In the genomic region with DNA sequence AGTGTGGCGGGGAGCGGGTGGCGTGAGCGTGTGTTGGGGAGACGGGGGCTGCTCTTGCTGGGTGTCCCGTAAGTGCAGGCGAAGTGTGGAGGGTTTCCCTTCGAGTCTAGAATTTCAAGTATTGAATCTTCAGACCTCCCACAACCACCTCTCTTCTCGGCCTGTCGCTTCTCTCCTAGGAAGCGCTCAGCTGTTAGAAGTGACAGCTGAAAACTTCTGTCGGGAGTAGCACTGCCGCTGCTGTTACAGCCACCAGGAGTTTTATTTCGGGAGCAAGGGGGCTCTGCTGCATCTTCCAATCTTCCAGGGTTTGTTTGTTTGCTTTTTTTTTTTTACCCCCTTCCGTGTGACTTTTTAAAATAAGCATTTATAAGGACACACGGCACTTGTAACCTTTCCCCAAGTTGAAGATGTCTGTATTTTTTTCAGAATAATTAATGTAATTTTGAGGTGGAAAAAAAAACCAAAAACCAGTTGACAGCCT, we compare ENCODE assay signal across 8 cellular contexts. TPM values are rescaled to one million over a fixed set of nuclear protein-coding genes. Genes with fewer than 3 reads are reported as not detected.
DNase-seq lines count a peak whose midpoint lies in the region; ATAC-seq, FAIRE-seq and TF ChIP-seq lines count a peak whose summit lies in the region.

No MANE protein-coding gene starts in this region.

- H3K27me3 Mint-ChIP-seq in CD4-positive, alpha-beta memory T cell, result no peaks in the 10 kb centered on the region

- WGBS in HepG2 (ENCODE audit: low lambda C conversion rate), result under 1% methylated on average over 9 of the region's 16 CpGs
- WGBS in thyroid gland, 2 donors, result 0 to 1% methylated on average over 12 to 16 of the region's 16 CpGs

- peak overlapping the region; percentile 55 to 83 for H3K4me3 ChIP-seq in CD4-positive, alpha-beta memory T cell (ENCODE audit: low read length in 2 of 2)
- H3K4me3 ChIP-seq in NT2/D1 (ENCODE audit: insufficient read length, low read depth) (peak overlapping the region; percentile 78), bronchial epithelial cell (ENCODE audit: low read depth, low read length) (peak overlapping the region; percentile 74), HepG2 (replicated peaks in 1 of 3; ENCODE audit: insufficient read depth in 1 of 3, low read depth in 2 of 3, low read length in 3 of 3) (peak overlapping the region; percentile 64 to 98 (median 86)), thyroid gland (replicated peaks in 1 of 3) (peak overlapping the region; percentile 25 to 96 (median 87))

- BruUV-seq in HepG2 (replicated peaks; lab: Mats Ljungman, UMichigan), result no TSS peak

- no peak for TF ChIP-seq RAD21 in HepG2 (CRISPR knock-in tag; IDR thresholded peaks at IDR 0.05)

- no peaks in the 10 kb centered on the region for H3K27me3 ChIP-seq in CD4-positive, alpha-beta memory T cell (ENCODE audit: insufficient read depth, low read length)
- no peaks in the 10 kb centered on the region for H3K27me3 ChIP-seq in NT2/D1 (ENCODE audit: insufficient read depth, insufficient read length)
- no peaks in the 10 kb centered on the region for H3K27me3 ChIP-seq in bronchial epithelial cell (ENCODE audit: control insufficient read depth, insufficient read depth, low read length)
- H3K27me3 ChIP-seq in HepG2 (ENCODE audit: control insufficient read depth in 1 of 2, insufficient read depth in 2 of 2, low read length in 2 of 2), result no peaks in the 10 kb centered on the region; a peak in 1 of 5 replicates
- no peaks in the 10 kb centered on the region for H3K27me3 ChIP-seq in thyroid gland

- H3K9me3 Mint-ChIP-seq in CD4-positive, alpha-beta memory T cell, result no peaks in the 10 kb centered on the region

- H3K36me3 ChIP-seq in CD4-positive, alpha-beta memory T cell (ENCODE audit: insufficient read depth, low read length), result peaks cover under 1% of the 10 kb centered on the region
- H3K36me3 ChIP-seq in NT2/D1 (ENCODE audit: insufficient read depth, insufficient read length, low read length), result peaks cover 18% of the 10 kb centered on the region
- no peaks in the 10 kb centered on the region for H3K36me3 ChIP-seq in bronchial epithelial cell (ENCODE audit: control insufficient read depth, insufficient read depth, low read length)
- H3K36me3 ChIP-seq in HepG2 (replicated peaks in 1 of 2; ENCODE audit: control insufficient read depth in 1 of 2, insufficient read depth in 2 of 2, low read length in 2 of 2), result peaks cover 0 to 5% of the 10 kb centered on the region in 2 experiments; a peak in 1 of 5 replicates
- H3K36me3 ChIP-seq in thyroid gland, result no peaks in the 10 kb centered on the region

- peak overlapping the region; percentile 96 for H3K27ac ChIP-seq in CD4-positive, alpha-beta memory T cell (ENCODE audit: low read depth, low read length)
- H3K27ac ChIP-seq in HepG2 (ENCODE audit: extremely low read length, insufficient read depth, low read length), result peak overlapping the region; percentile 77
- peak overlapping the region; percentile 89 to 92 (median 90) for H3K27ac ChIP-seq in thyroid gland

- H2AFZ ChIP-seq in HepG2 (ENCODE audit: low read length), result no peak overlapping the region

- TF ChIP-seq EP300 in HepG2 (IDR thresholded peaks at IDR 0.05; ENCODE audit: low read depth in 2 of 2, low read length in 2 of 2) (no peak), HepG2 (CRISPR knock-in tag; IDR thresholded peaks at IDR 0.05; ENCODE audit: borderline replicate concordance) (no peak)

- TF ChIP-seq CTCF in GM20000 (IDR thresholded peaks at IDR 0.05; ENCODE audit: extremely low read depth, missing control alignments) (no peak), bronchial epithelial cell (IDR thresholded peaks at IDR 0.05; ENCODE audit: insufficient read depth, low read length, severe bottlenecking) (no peak), HepG2 (CRISPR knock-in tag; IDR thresholded peaks at IDR 0.05) (no peak; the same call in 1 of the 2 replicates), thyroid gland (IDR thresholded peaks at IDR 0.05) (peak in 1 of 6 experiments; percentile 12)

- FAIRE-seq in bronchial epithelial cell (lab: Jason Lieb, UNC) (no peak), HepG2 (lab: Jason Lieb, UNC) (no peak)

- peak overlapping the region; percentile 93 to 100 (median 99) for H3K27ac Mint-ChIP-seq in CD4-positive, alpha-beta memory T cell

- H3K36me3 Mint-ChIP-seq in CD4-positive, alpha-beta memory T cell, result peaks cover 7 to 39% of the 10 kb centered on the region in 2 donors

- POLR2A ChIA-PET in CD4-positive, alpha-beta memory T cell (lab: Charles Lee; ENCODE audit: partially characterized antibody), result interaction anchor here (0.6 to 4.0 kb wide), 22 partner anchors 12 to 738 kb away, joined by 3 to 29 read pairs (median 4); partner anchors contain the start of genes CLTC, PRR11, PTRH2 and RNFT1
- POLR2A ChIA-PET in HepG2 (lab: Yijun Ruan, JAX), result interaction anchor here (0.8 to 2.3 kb wide), 9 partner anchors 11 to 275 kb away, joined by 3 to 12 read pairs (median 4); partner anchors contain the start of genes PTRH2, RNFT1 and VMP1

- TF ChIP-seq POLR2A in HepG2 (IDR thresholded peaks at IDR 0.05; ENCODE audit: insufficient read depth in 1 of 2, low read depth in 2 of 2, low read length in 2 of 2) (no peak), thyroid gland (IDR thresholded peaks at IDR 0.05) (no peak)

- H3K9me3 ChIP-seq in CD4-positive, alpha-beta memory T cell (ENCODE audit: control insufficient read depth in 1 of 2, low read length in 2 of 2), result no peaks in the 10 kb centered on the region
- H3K9me3 ChIP-seq in NT2/D1 (ENCODE audit: insufficient read depth, low read length) (no peaks in the 10 kb centered on the region), HepG2 (ENCODE audit: low read length) (no peaks in the 10 kb centered on the region), thyroid gland (no peaks in the 10 kb centered on the region)

- CTCF ChIA-PET in CD4-positive, alpha-beta memory T cell (lab: Charles Lee; ENCODE audit: partially characterized antibody), result interaction anchor here (1.2 to 1.9 kb wide), 4 partner anchors 14 to 142 kb away, joined by 3 to 13 read pairs (median 6); no protein-coding TSS in a partner anchor
- CTCF ChIA-PET in HepG2 (lab: Yijun Ruan, JAX; ENCODE audit: low intra/inter-chr PET ratio, low total read pairs), result no interaction called here

- peaks cover 15% of the 10 kb centered on the region; the same call in 1 of the 2 replicates for H4K20me1 ChIP-seq in HepG2 (ENCODE audit: insufficient read depth, low read length)

- H3K4me3 Mint-ChIP-seq in CD4-positive, alpha-beta memory T cell, result peak overlapping the region; percentile 99 to 100 (median 100)

- H3K79me2 ChIP-seq in HepG2 (ENCODE audit: insufficient read depth, low read length), result peaks cover 71% of the 10 kb centered on the region

- ATAC-seq in HepG2, result peak; percentile 58
- no peak for ATAC-seq in HG03571 (IDR thresholded peaks at IDR 0.05; ENCODE audit: unreplicated experiment)

- H3K4me2 ChIP-seq in HepG2 (ENCODE audit: low read depth, low read length), result peak overlapping the region; percentile 89

- no peak for DNase-seq in CD4-positive, alpha-beta memory T cell
- DNase-seq in GM20000 (ENCODE audit: low spot score), result peak; percentile 16
- DNase-seq in NT2/D1 (ENCODE audit: low read depth, low spot score), result peak; percentile 13
- peak; percentile 28 for DNase-seq in bronchial epithelial cell (ENCODE audit: low read depth)
- peak; percentile 39 for DNase-seq in HepG2 (ENCODE audit: low spot score)
- peak; percentile 37 to 52 for DNase-seq in thyroid gland
- DNase-seq in NCI-H2196 treated with DMSO at 0.1 percent for 48 hours (lab: John Stamatoyannopoulos, UW; ENCODE audit: unreplicated experiment), result no peak

- peaks cover 53% of the 10 kb centered on the region for H3K4me1 ChIP-seq in CD4-positive, alpha-beta memory T cell (ENCODE audit: insufficient read depth, low read length)
- H3K4me1 ChIP-seq in NT2/D1 (ENCODE audit: insufficient read depth, insufficient read length) (no peaks in the 10 kb centered on the region), HepG2 (ENCODE audit: insufficient read depth, low read length) (peaks cover 52% of the 10 kb centered on the region), thyroid gland (peaks cover 16 to 23% of the 10 kb centered on the region in 2 donors)

- in situ Hi-C loops in HepG2 (cut with HindIII; ENCODE audit: extremely low pct_ligation_motif_present, low pct_unique_long_range_greater_than_20kb), result no loop called here

- peaks cover 31 to 62% (median 46%) of the 10 kb centered on the region in 4 donors for H3K4me1 Mint-ChIP-seq in CD4-positive, alpha-beta memory T cell

- H3K9ac ChIP-seq in NT2/D1 (ENCODE audit: insufficient read length, low read depth) (peak overlapping the region; percentile 93), HepG2 (ENCODE audit: insufficient read depth, low read depth, low read length) (peak overlapping the region; percentile 92)

- intact Hi-C loops in CD4-positive, alpha-beta memory T cell (cut with micrococcal nuclease), result loop anchor here (1.0 to 5.0 kb wide), 6 partner anchors 57 to 499 kb away; partner anchors contain the start of genes CLTC, PTRH2, RNFT1 and USP32
- intact Hi-C loops in HepG2 (cut with micrococcal nuclease; ENCODE audit: unreplicated experiment), result loop anchor here (5.0 kb wide), 1 partner anchor 46 kb away; no protein-coding TSS in a partner anchor
- intact Hi-C loops in thyroid gland (cut with DNase I), result no loop called here

RNA-seq across cellular contexts. Expression of gene RPS6KB1, which starts 0.7 kb away (rescaled TPM):
- 10 to 100 TPM; 57.2 to 67.4 TPM for total RNA-seq in CD4-positive, alpha-beta memory T cell
- polyA plus RNA-seq in CD4-positive, alpha-beta memory T cell, result 10 to 100 TPM; 21.2 to 27.1 TPM
- 37.1 and 39.0 TPM in 2 replicates for total RNA-seq in bronchial epithelial cell
- 42.2 and 44.3 TPM in 2 replicates for total RNA-seq in HepG2 (2016; rRNA removed; fragmentation: Illumina TruSeq; extraction: Trizol)
- 12.7 and 14.4 TPM in 2 replicates for total RNA-seq in HepG2 (2016; cell fraction: cytosol; rRNA removed; fragmentation: Illumina TruSeq; extraction: Trizol; ENCODE audit: low read depth)
- total RNA-seq in HepG2 (2016; cell fraction: insoluble cytoplasmic fraction; rRNA removed; fragmentation: Illumina TruSeq; extraction: Trizol), result 42.8 and 47.7 TPM in 2 replicates
- 13.4 and 15.4 TPM in 2 replicates for total RNA-seq in HepG2 (2016; cell fraction: membrane; rRNA removed; fragmentation: Illumina TruSeq; extraction: Trizol)
- 37.6 and 39.2 TPM in 2 replicates for total RNA-seq in HepG2 (2016; cell fraction: nucleus; rRNA removed; fragmentation: Illumina TruSeq; extraction: Trizol)
- 16.5 and 19.9 TPM in 2 replicates for polyA plus RNA-seq in HepG2 (2011; rRNA removed)
- 6.6 and 10.9 TPM in 2 replicates for polyA plus RNA-seq in HepG2 (2011; cell fraction: cytosol; rRNA removed)
- polyA plus RNA-seq in HepG2 (2011; cell fraction: nucleus; rRNA removed), result 15.6 and 21.2 TPM in 2 replicates
- 30.9 and 32.5 TPM in 2 replicates for polyA plus RNA-seq in HepG2 (2012)
- 2.8 and 3.4 TPM in 2 replicates for polyA plus RNA-seq in HepG2 (2016; cell fraction: cytosol; fragmentation: Illumina TruSeq; extraction: Trizol; ENCODE audit: low read depth)
- 43.5 and 47.4 TPM in 2 replicates for polyA plus RNA-seq in HepG2 (2016; cell fraction: insoluble cytoplasmic fraction; fragmentation: Illumina TruSeq; extraction: Trizol; ENCODE audit: low read depth)
- polyA plus RNA-seq in HepG2 (2016; cell fraction: membrane; fragmentation: Illumina TruSeq; extraction: Trizol; ENCODE audit: low read depth), result 7.6 and 9.0 TPM in 2 replicates
- polyA plus RNA-seq in HepG2 (2016; cell fraction: nucleus; fragmentation: Illumina TruSeq; extraction: Trizol; ENCODE audit: insufficient read depth, low read depth), result 56.0 and 56.9 TPM in 2 replicates
- polyA minus RNA-seq in HepG2 (2011; rRNA and poly(A)+ RNA removed; ENCODE audit: low replicate concordance), result 6.7 and 16.4 TPM in 2 replicates
- polyA minus RNA-seq in HepG2 (2011; cell fraction: cytosol; rRNA and poly(A)+ RNA removed), result 17.8 and 17.9 TPM in 2 replicates
- 61.5 and 91.5 TPM in 2 replicates for polyA minus RNA-seq in HepG2 (2011; cell fraction: nucleus; rRNA and poly(A)+ RNA removed)
- total RNA-seq in thyroid gland, result 100 to 1,000 TPM in 1 of 4 donors, 10 to 100 TPM in 3; 40.0 to 200 (median 55.7) TPM

RNA-seq across cellular contexts. Expression of gene TUBD1, which starts 0.9 kb away (rescaled TPM):
- 10 to 100 TPM; 42.4 to 44.0 TPM for total RNA-seq in CD4-positive, alpha-beta memory T cell
- polyA plus RNA-seq in CD4-positive, alpha-beta memory T cell, result 10 to 100 TPM; 13.6 to 22.6 TPM
- total RNA-seq in bronchial epithelial cell (7.6 TPM in 2 replicates), HepG2 (2016; rRNA removed; fragmentation: Illumina TruSeq; extraction: Trizol) (25.9 and 38.7 TPM in 2 replicates), thyroid gland (10 to 100 TPM; 11.2 to 28.4 (median 17.9) TPM)
- 20.1 and 20.5 TPM in 2 replicates for total RNA-seq in HepG2 (2016; cell fraction: cytosol; rRNA removed; fragmentation: Illumina TruSeq; extraction: Trizol; ENCODE audit: low read depth)
- total RNA-seq in HepG2 (2016; cell fraction: insoluble cytoplasmic fraction; rRNA removed; fragmentation: Illumina TruSeq; extraction: Trizol), result 28.3 and 37.1 TPM in 2 replicates
- 26.6 and 28.2 TPM in 2 replicates for total RNA-seq in HepG2 (2016; cell fraction: membrane; rRNA removed; fragmentation: Illumina TruSeq; extraction: Trizol)
- 12.1 and 17.0 TPM in 2 replicates for total RNA-seq in HepG2 (2016; cell fraction: nucleus; rRNA removed; fragmentation: Illumina TruSeq; extraction: Trizol)
- 14.0 and 18.2 TPM in 2 replicates for polyA plus RNA-seq in HepG2 (2011; rRNA removed)
- 9.3 and 14.8 TPM in 2 replicates for polyA plus RNA-seq in HepG2 (2011; cell fraction: cytosol; rRNA removed)
- polyA plus RNA-seq in HepG2 (2011; cell fraction: nucleus; rRNA removed), result 4.8 and 5.8 TPM in 2 replicates
- 21.1 and 22.1 TPM in 2 replicates for polyA plus RNA-seq in HepG2 (2012)
- polyA plus RNA-seq in HepG2 (2016; cell fraction: cytosol; fragmentation: Illumina TruSeq; extraction: Trizol; ENCODE audit: low read depth), result 6.2 and 9.4 TPM in 2 replicates
- polyA plus RNA-seq in HepG2 (2016; cell fraction: insoluble cytoplasmic fraction; fragmentation: Illumina TruSeq; extraction: Trizol; ENCODE audit: low read depth), result 31.1 and 38.5 TPM in 2 replicates
- 13.5 and 16.0 TPM in 2 replicates for polyA plus RNA-seq in HepG2 (2016; cell fraction: membrane; fragmentation: Illumina TruSeq; extraction: Trizol; ENCODE audit: low read depth)
- 17.6 and 25.2 TPM in 2 replicates for polyA plus RNA-seq in HepG2 (2016; cell fraction: nucleus; fragmentation: Illumina TruSeq; extraction: Trizol; ENCODE audit: insufficient read depth, low read depth)
- 20.7 and 40.9 TPM in 2 replicates for polyA minus RNA-seq in HepG2 (2011; rRNA and poly(A)+ RNA removed; ENCODE audit: low replicate concordance)
- 8.2 and 12.0 TPM in 2 replicates for polyA minus RNA-seq in HepG2 (2011; cell fraction: cytosol; rRNA and poly(A)+ RNA removed)
- 26.5 and 31.5 TPM in 2 replicates for polyA minus RNA-seq in HepG2 (2011; cell fraction: nucleus; rRNA and poly(A)+ RNA removed)

Comparison
In these comparisons a context has a peak if more than half of its experiments do, and no peak if none do; other contexts are left out.
1. DNase-seq: peak in GM20000 (single experiment), NT2/D1 (single experiment), bronchial epithelial cell (single experiment), HepG2 (single experiment) and thyroid gland (2 of 2); none in CD4-positive, alpha-beta memory T cell (0 of 5) and NCI-H2196 treated with DMSO at 0.1 percent for 48 hours (single experiment).
2. Peak in every context shown above with its lines, with median percentiles within 50 percentile points of each other: H3K27ac ChIP-seq and H3K4me3 ChIP-seq.